ENCODE assay signal across 14 cellular contexts in the genomic region with DNA sequence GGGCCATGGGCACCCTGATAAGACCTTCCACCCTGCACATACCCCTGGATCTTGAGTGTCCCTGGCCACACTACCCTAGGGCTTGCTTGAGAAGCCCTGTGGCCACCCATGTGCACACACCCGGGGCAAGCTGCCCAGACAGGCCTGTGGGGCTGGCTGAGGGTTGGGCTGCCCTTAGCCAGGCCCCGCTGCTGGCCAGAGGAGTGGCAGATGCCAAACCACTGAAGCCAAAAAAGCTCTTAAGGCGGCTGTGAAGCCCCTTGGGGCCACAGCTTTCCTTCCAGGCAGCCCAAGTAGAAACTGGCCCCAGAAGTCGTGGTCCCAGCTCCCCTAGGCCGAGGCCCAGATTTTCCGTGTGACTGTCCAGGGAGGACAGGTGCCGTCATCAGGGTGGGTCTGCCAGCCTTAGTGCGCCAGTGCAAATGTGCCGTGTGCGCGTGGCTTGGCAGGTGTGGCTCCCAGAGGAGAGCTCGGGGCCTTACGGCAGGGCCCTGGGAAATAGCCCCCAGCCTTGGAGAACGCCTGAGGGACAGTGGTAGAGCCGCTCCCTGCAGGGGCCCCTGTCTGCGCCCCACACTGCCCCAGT. TPM values are rescaled to one million over a fixed set of nuclear protein-coding genes. Genes with fewer than 3 reads are reported as not detected.
DNase-seq lines count a peak whose midpoint lies in the region; ATAC-seq and TF ChIP-seq lines count a peak whose summit lies in the region.
"Had no signal": no experiment of that assay in that cellular context is flagged by ENCODE, and none has a peak within 500 bp of the region (broad histone marks: within the 10 kb centered on the region; RNA-seq: fewer than 3 reads in every experiment).

No MANE protein-coding gene starts in this region.

- no peaks in the 10 kb centered on the region for H3K27me3 ChIP-seq in right cardiac atrium (ENCODE audit: control insufficient read depth, insufficient read depth)
- H3K27me3 ChIP-seq: SJCRH30 had no signal

- WGBS in right cardiac atrium: 73% methylated on average over 16 of the region's 16 CpGs

- intact Hi-C loops in right cardiac atrium (cut with DNase I): no loop called here

- H3K4me3 ChIP-seq in right cardiac atrium (ENCODE audit: low read length) (no peak overlapping the region), skin epidermis (no peak overlapping the region)
- H3K4me3 ChIP-seq: SJCRH30 had no signal

- H3K9me3 ChIP-seq in right cardiac atrium (ENCODE audit: control insufficient read depth, low read length): no peaks in the 10 kb centered on the region
- H3K9me3 ChIP-seq: SJCRH30 had no signal

- CTCF ChIA-PET in RWPE1 (lab: Yijun Ruan, JAX): no interaction called here

- no peak for TF ChIP-seq CTCF in RWPE1 (conservative IDR thresholded peaks at IDR 0.05; ENCODE audit: low read depth)

- ATAC-seq in right cardiac atrium (peak; percentile 17 to 19), HG02970 (IDR thresholded peaks at IDR 0.05; ENCODE audit: low FRiP score, unreplicated experiment) (no peak), HG02973 (IDR thresholded peaks at IDR 0.05; ENCODE audit: unreplicated experiment) (no peak), GM18502 (IDR thresholded peaks at IDR 0.05; ENCODE audit: poor library complexity, unreplicated experiment) (no peak)
- ATAC-seq: naive thymus-derived CD4-positive, alpha-beta T cell had no signal

- POLR2A ChIA-PET in RWPE1 (lab: Yijun Ruan, JAX; ENCODE audit: low non-redundant PET): no interaction called here

- peaks cover 20% of the 10 kb centered on the region for H3K4me1 ChIP-seq in right cardiac atrium (ENCODE audit: control insufficient read depth, insufficient read depth, low read length)

- DNase-seq in AG20443 (ENCODE audit: low spot score) (peak; percentile 48), RWPE1 (ENCODE audit: low spot score) (no peak), right cardiac atrium (peak; percentile 70 to 86 (median 82)), CD1c-positive myeloid dendritic cell (ENCODE audit: extremely low spot score) (no peak)
- DNase-seq: activated naive CD4-positive, alpha-beta T cell treated with Interleukin-2 at 50 U/mL for 16 hours; DND-41; foreskin melanocyte; naive thymus-derived CD4-positive, alpha-beta T cell; NCI-H2171; SJCRH30 had no signal

- H3K27ac ChIP-seq in RWPE1: peak overlapping the region; percentile 74; the same call in 1 of the 2 replicates
- H3K27ac ChIP-seq in right cardiac atrium (ENCODE audit: low read length): peak overlapping the region; percentile 85
- H3K27ac ChIP-seq in skin epidermis: peak overlapping the region in 15 of 21 experiments; percentile 11 to 88 (median 80)
- H3K27ac ChIP-seq: SJCRH30 had no signal

RNA-seq across cellular contexts. Expression of a gene that starts 14.8 kb away (rescaled TPM):
- 10 to 100 TPM; 13.1 to 18.3 (median 15.7) TPM for total RNA-seq in right cardiac atrium
- 12.7 TPM for polyA plus RNA-seq in right cardiac atrium

Comparison
In these comparisons a context has a peak if more than half of its experiments do, and no peak if none do; other contexts are left out.
1. DNase-seq: peak in AG20443 (single experiment) and right cardiac atrium (3 of 3); none in RWPE1 (single experiment) and CD1c-positive myeloid dendritic cell (single experiment).
2. ATAC-seq: peak in right cardiac atrium (2 of 2); none in HG02970 (single experiment), HG02973 (single experiment) and GM18502 (single experiment).
3. Peak in every context shown above with its lines, with median percentiles within 50 percentile points of each other: H3K27ac ChIP-seq.